In the genomic region with DNA sequence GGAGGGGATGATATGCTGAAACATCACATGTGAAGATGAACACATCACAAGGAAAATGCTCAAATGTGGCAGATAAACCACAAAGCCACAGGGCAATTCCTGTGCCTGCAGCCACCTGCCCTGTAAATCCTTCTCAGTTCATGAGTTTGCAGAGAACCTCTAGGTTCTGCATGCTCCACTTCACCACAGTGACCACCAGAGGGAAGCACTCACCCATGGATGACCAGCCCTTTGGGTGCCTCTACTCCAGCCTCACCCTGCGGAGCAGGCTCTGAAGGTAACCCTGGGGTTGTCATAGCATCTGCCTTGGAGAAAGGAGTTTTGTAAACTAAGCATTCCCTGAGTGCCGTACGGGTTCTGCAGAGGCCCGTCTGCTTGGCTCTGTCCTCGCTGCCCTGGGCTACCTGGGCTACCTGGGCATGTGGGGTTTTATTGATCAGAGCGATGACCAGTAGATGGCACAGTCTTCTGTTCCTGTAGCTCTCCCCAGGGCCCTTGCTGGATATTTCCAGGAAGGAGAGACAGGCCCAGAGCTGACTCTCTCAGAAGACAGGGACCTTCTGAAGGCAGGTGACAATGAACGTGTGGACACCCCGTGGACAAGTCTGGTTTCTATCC, we compare ENCODE assay signal across 9 cellular contexts. TPM values are rescaled to one million over a fixed set of nuclear protein-coding genes. Genes with fewer than 3 reads are reported as not detected.
DNase-seq lines count a peak whose midpoint lies in the region; ATAC-seq, FAIRE-seq and TF ChIP-seq lines count a peak whose summit lies in the region.
"Had no signal": no experiment of that assay in that cellular context is flagged by ENCODE, and none has a peak within 500 bp of the region (broad histone marks: within the 10 kb centered on the region; RNA-seq: fewer than 3 reads in every experiment).

No MANE protein-coding gene starts in this region.

- TF ChIP-seq POLR2A in spleen (IDR thresholded peaks at IDR 0.05): no peak

- no peak overlapping the region for H3K4me3 Mint-ChIP-seq in activated naive CD4-positive, alpha-beta T cell treated with anti-CD3 and anti-CD28 coated beads, Interleukin-2, amount 10 ng/mL, durations not matched to agents 7 days and 5 days
- H3K4me3 Mint-ChIP-seq in activated CD8-positive, alpha-beta T cell treated with anti-CD3 and anti-CD28 coated beads for 36 hours: no peak overlapping the region

- peak; percentile 28 for TF ChIP-seq CTCF in activated CD8-positive, alpha-beta T cell treated with anti-CD3 and anti-CD28 coated beads for 36 hours (IDR thresholded peaks at IDR 0.05)
- TF ChIP-seq CTCF in spleen (IDR thresholded peaks at IDR 0.05 in 8 of 11, conservative IDR thresholded peaks at IDR 0.05 in 3 of 11): peak in 5 of 11 experiments; percentile 5 to 53 (median 48)

- peaks cover 0 to under 1% (median 0%) of the 10 kb centered on the region in 8 donors for H3K9me3 ChIP-seq in spleen

- no peak overlapping the region for H3K27ac Mint-ChIP-seq in activated naive CD4-positive, alpha-beta T cell treated with anti-CD3 and anti-CD28 coated beads, Interleukin-2, amount 10 ng/mL, durations not matched to agents 7 days and 5 days
- no peak overlapping the region for H3K27ac Mint-ChIP-seq in activated CD8-positive, alpha-beta T cell treated with anti-CD3 and anti-CD28 coated beads for 36 hours

- intact Hi-C loops in activated CD8-positive, alpha-beta T cell treated with anti-CD3 and anti-CD28 coated beads for 36 hours (cut with micrococcal nuclease): no loop called here
- intact Hi-C loops in spleen (cut with DNase I; ENCODE audit: low total_unique reads): no loop called here

- H3K4me3 ChIP-seq in spleen: no peak overlapping the region

- H3K27me3 Mint-ChIP-seq in activated naive CD4-positive, alpha-beta T cell treated with anti-CD3 and anti-CD28 coated beads, Interleukin-2, amount 10 ng/mL, durations not matched to agents 7 days and 5 days: peaks cover under 1% of the 10 kb centered on the region
- peaks cover 9% of the 10 kb centered on the region for H3K27me3 Mint-ChIP-seq in activated CD8-positive, alpha-beta T cell treated with anti-CD3 and anti-CD28 coated beads for 36 hours

- no peak overlapping the region for H3K27ac ChIP-seq in spleen

- peak; percentile 44 for DNase-seq in activated naive CD4-positive, alpha-beta T cell treated with anti-CD3 and anti-CD28 coated beads, Interleukin-2, amount 10 ng/mL, durations not matched to agents 7 days and 5 days
- DNase-seq in activated naive CD4-positive, alpha-beta T cell (lab: John Stamatoyannopoulos, UW): no peak
- peak; percentile 6 for DNase-seq in HTR-8/SVneo (ENCODE audit: insufficient read length, low spot score)
- DNase-seq in activated CD8-positive, alpha-beta T cell treated with anti-CD3 and anti-CD28 coated beads for 36 hours: no peak
- peak; percentile 44 for DNase-seq in kidney tubule cell (ENCODE audit: low spot score)
- no peak for DNase-seq in spleen
- no peak for DNase-seq in putamen (ENCODE audit: low spot score)

- H3K36me3 Mint-ChIP-seq in activated naive CD4-positive, alpha-beta T cell treated with anti-CD3 and anti-CD28 coated beads, Interleukin-2, amount 10 ng/mL, durations not matched to agents 7 days and 5 days: no peaks in the 10 kb centered on the region
- H3K36me3 Mint-ChIP-seq in activated CD8-positive, alpha-beta T cell treated with anti-CD3 and anti-CD28 coated beads for 36 hours (ENCODE audit: low read depth): no peaks in the 10 kb centered on the region

- ATAC-seq in activated CD8-positive, alpha-beta T cell treated with anti-CD3 and anti-CD28 coated beads for 36 hours: peak; percentile 47
- ATAC-seq in GM19328 (IDR thresholded peaks at IDR 0.05; ENCODE audit: unreplicated experiment): no peak

- H3K36me3 ChIP-seq in spleen: no peaks in the 10 kb centered on the region

- no peaks in the 10 kb centered on the region for H3K4me1 ChIP-seq in spleen

- FAIRE-seq in HTR-8/SVneo (lab: Jason Lieb, UNC): peak; percentile 42
- FAIRE-seq: colon had no signal

- CTCF ChIA-PET in activated naive CD4-positive, alpha-beta T cell treated with anti-CD3 and anti-CD28 coated beads, Interleukin-2, amount 10 ng/mL, durations not matched to agents 7 days and 5 days (lab: Charles Lee): interaction anchor here (1.0 kb wide), 1 partner anchor 363 kb away, joined by 3 read pairs; no protein-coding TSS in a partner anchor
- CTCF ChIA-PET in activated CD8-positive, alpha-beta T cell treated with anti-CD3 and anti-CD28 coated beads for 36 hours (lab: Charles Lee): no interaction called here

- H3K4me1 Mint-ChIP-seq in activated naive CD4-positive, alpha-beta T cell treated with anti-CD3 and anti-CD28 coated beads, Interleukin-2, amount 10 ng/mL, durations not matched to agents 7 days and 5 days: no peaks in the 10 kb centered on the region
- H3K4me1 Mint-ChIP-seq in activated CD8-positive, alpha-beta T cell treated with anti-CD3 and anti-CD28 coated beads for 36 hours (ENCODE audit: low read depth): no peaks in the 10 kb centered on the region

- no peaks in the 10 kb centered on the region for H3K9me3 Mint-ChIP-seq in activated naive CD4-positive, alpha-beta T cell treated with anti-CD3 and anti-CD28 coated beads, Interleukin-2, amount 10 ng/mL, durations not matched to agents 7 days and 5 days
- H3K9me3 Mint-ChIP-seq in activated CD8-positive, alpha-beta T cell treated with anti-CD3 and anti-CD28 coated beads for 36 hours: no peaks in the 10 kb centered on the region

- peaks cover 0 to 17% (median 0%) of the 10 kb centered on the region in 7 donors for H3K27me3 ChIP-seq in spleen (replicated peaks in 1 of 7)

- POLR2A ChIA-PET in activated CD8-positive, alpha-beta T cell treated with anti-CD3 and anti-CD28 coated beads for 36 hours (lab: Charles Lee): interaction anchor here (0.7 kb wide), 1 partner anchor 12 kb away, joined by 3 read pairs; no protein-coding TSS in a partner anchor

- 62 to 77% (median 72%) methylated on average over 7 to 8 of the region's 8 CpGs for WGBS in spleen, 5 donors

RNA-seq across cellular contexts. Expression of a gene that starts 31.7 kb away (rescaled TPM):
- not detected for total RNA-seq in activated CD8-positive, alpha-beta T cell treated with anti-CD3 and anti-CD28 coated beads for 36 hours
- total RNA-seq in spleen: not detected
- not detected for polyA plus RNA-seq in spleen

RNA-seq across cellular contexts. Expression of a gene that starts 44.1 kb away (rescaled TPM):
- total RNA-seq in activated CD8-positive, alpha-beta T cell treated with anti-CD3 and anti-CD28 coated beads for 36 hours: not detected
- total RNA-seq in spleen: not detected
- polyA plus RNA-seq in spleen: under 1 TPM; 0.16 to 0.96 (median 0.50) TPM

Comparison
In these comparisons a context has a peak if more than half of its experiments do, and no peak if none do; other contexts are left out.
1. DNase-seq: peak in activated naive CD4-positive, alpha-beta T cell treated with anti-CD3 and anti-CD28 coated beads, Interleukin-2, amount 10 ng/mL, durations not matched to agents 7 days and 5 days (single experiment), HTR-8/SVneo (single experiment) and kidney tubule cell (single experiment); none in activated naive CD4-positive, alpha-beta T cell (0 of 4), activated CD8-positive, alpha-beta T cell treated with anti-CD3 and anti-CD28 coated beads for 36 hours (single experiment), spleen (single experiment) and putamen (single experiment).